ENCODE assay signal across 17 cellular contexts in the genomic region with DNA sequence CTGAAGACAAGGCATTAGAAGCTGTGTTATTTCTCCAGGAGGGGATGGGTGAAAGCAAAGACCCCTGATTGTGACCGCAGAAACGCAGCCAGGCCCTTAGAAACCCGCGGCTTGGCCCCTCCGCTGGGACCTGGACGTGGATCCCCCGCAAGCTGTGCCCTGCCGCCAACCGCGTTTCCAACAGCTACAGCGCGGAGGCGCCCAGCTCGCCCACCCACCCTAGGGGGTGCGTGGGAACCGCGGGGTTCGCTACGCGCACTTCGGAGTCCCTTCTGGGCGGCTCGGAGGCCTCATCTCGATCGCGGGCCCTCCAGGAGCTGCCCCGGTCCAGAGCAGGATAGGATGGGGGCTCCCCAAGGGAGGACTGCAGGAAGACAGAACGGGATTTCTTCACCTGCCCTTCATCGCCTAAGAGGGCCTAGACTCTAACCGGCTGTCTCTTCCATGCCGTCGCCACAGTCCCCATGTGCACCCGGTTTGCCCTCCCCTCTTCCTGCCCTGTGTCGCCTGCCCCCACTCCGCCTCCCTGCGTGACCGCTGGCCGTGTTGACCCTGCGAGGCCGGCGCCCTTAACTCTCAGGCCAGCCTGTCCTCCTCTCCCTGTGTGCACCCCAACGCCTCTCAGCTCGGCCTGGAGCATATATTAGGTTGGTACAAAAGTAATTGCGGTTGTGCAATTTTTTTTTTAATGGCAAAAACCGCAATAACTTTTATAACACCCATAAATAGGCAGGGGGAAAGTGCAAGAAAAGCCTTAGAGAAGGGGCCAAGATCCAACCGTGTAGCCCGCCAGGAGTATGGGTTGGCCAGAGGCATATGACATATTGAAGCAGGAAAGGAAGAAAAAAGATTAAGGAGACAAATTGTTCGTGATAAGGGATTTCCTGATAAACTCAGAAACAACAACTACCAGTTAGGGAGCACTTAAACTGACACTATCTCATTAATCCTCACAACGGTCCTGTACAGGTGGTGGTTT.
"Had no signal": no experiment of that assay in that cellular context is flagged by ENCODE, and none has a peak within 500 bp of the region (broad histone marks: within the 10 kb centered on the region; RNA-seq: fewer than 3 reads in every experiment).

No MANE protein-coding gene starts in this region.

- H2AFZ ChIP-seq: neural progenitor cell had no signal

- H3K4me3 ChIP-seq: esophagus muscularis mucosa, gastroesophageal sphincter, neural progenitor cell, ovary, psoas muscle, suprapubic skin had no signal

- DNase-seq: activated CD8-positive, alpha-beta memory T cell treated with anti-CD3 and anti-CD28 coated beads for 24 hours; activated CD8-positive, alpha-beta memory T cell treated with anti-CD3 and anti-CD28 coated beads, Interleukin-2, amount 50 U/mL, for 48 hours; activated effector memory CD4-positive, alpha-beta T cell treated with Interleukin-2 at 50 U/mL for 16 hours; activated T-cell treated with anti-CD3 and anti-CD28 coated beads, Interleukin-2, amount 50 U/mL, for 48 hours; effector CD8-positive, alpha-beta T cell; heart right ventricle; immature natural killer cell; naive thymus-derived CD4-positive, alpha-beta T cell; ovary; psoas muscle; stimulated activated CD4-positive, alpha-beta T cell treated with anti-CD3 and anti-CD28 coated beads, Interleukin-12 subunit alpha, Interleukin-12 subunit beta, amount 100 ng/mL, for 4 hours; stimulated activated CD4-positive, alpha-beta T cell treated with anti-CD3 and anti-CD28 coated beads, Interleukin-1b, Interleukin-23, amount 100 ng/mL, for 48 hours had no signal

- H3K9me3 ChIP-seq: esophagus muscularis mucosa, gastroesophageal sphincter, heart right ventricle, ovary, psoas muscle, suprapubic skin had no signal

- H3K9ac ChIP-seq: neural progenitor cell had no signal

- H3K36me3 ChIP-seq: esophagus muscularis mucosa, gastroesophageal sphincter, heart right ventricle, neural progenitor cell, ovary, suprapubic skin had no signal

- H3K27me3 ChIP-seq: esophagus muscularis mucosa, gastroesophageal sphincter, heart right ventricle, neural progenitor cell, ovary, suprapubic skin had no signal

- ATAC-seq: activated CD4-positive, CD25-positive, alpha-beta regulatory T cell treated with anti-CD3 and anti-CD28 coated beads, Interleukin-2, amount 50 U/mL, for 24 hours; gastroesophageal sphincter; naive thymus-derived CD4-positive, alpha-beta T cell; psoas muscle had no signal

- H3K4me1 ChIP-seq: esophagus muscularis mucosa, gastroesophageal sphincter, heart right ventricle, neural progenitor cell, psoas muscle, suprapubic skin had no signal

- H3K27ac ChIP-seq: esophagus muscularis mucosa, gastroesophageal sphincter, heart right ventricle, neural progenitor cell, ovary, psoas muscle, suprapubic skin had no signal

- H3K4me2 ChIP-seq: neural progenitor cell had no signal
